21 cellular contexts compared by ENCODE assay signal in genomic region chr9:87500894-87501656, GRCh38. TPM values are rescaled to one million over a fixed set of nuclear protein-coding genes. Genes with fewer than 3 reads are reported as not detected.
DNase-seq lines count a peak whose midpoint lies in the region; ATAC-seq and TF ChIP-seq lines count a peak whose summit lies in the region.
"Had no signal": no experiment of that assay in that cellular context is flagged by ENCODE, and none has a peak within 500 bp of the region (broad histone marks: within the 10 kb centered on the region; RNA-seq: fewer than 3 reads in every experiment).

No MANE protein-coding gene starts in this region.

- H3K36me3 ChIP-seq in mesendoderm (ENCODE audit: control insufficient read depth, insufficient read depth, low read length) (peaks cover 4% of the 10 kb centered on the region), upper lobe of left lung (no peaks in the 10 kb centered on the region)
- H3K36me3 ChIP-seq: neutrophil, Peyer's patch, suprapubic skin had no signal

- peak overlapping the region; percentile 3 for H3K27ac Mint-ChIP-seq in chondrocyte (ENCODE audit: unreplicated experiment)
- H3K27ac Mint-ChIP-seq in T-helper 2 cell treated with Interferon-gamma antibody and Interleukin-4, amounts not matched to agents 5 μg/mL and 100 μg/mL, for 36 hours, result no peak overlapping the region
- H3K27ac Mint-ChIP-seq: activated CD8-positive, alpha-beta T cell treated with anti-CD3 and anti-CD28 coated beads for 36 hours; immature natural killer cell had no signal

- peaks cover 61% of the 10 kb centered on the region for H3K79me2 ChIP-seq in mesendoderm (ENCODE audit: control insufficient read depth, insufficient read depth, low read length)

- no peak for TF ChIP-seq CTCF in chondrocyte (IDR thresholded peaks at IDR 0.05)
- no peak for TF ChIP-seq CTCF in upper lobe of left lung (IDR thresholded peaks at IDR 0.05)
- no peak for TF ChIP-seq CTCF in GM13976 (IDR thresholded peaks at IDR 0.05; ENCODE audit: borderline replicate concordance, control extremely low read depth, extremely low read depth, insufficient read depth, missing control alignments)

- no peak overlapping the region for H3K56ac ChIP-seq in mesendoderm (ENCODE audit: low read length)

- peak in 1 of 4 donors; percentile 11 for TF ChIP-seq POLR2A in upper lobe of left lung (IDR thresholded peaks at IDR 0.05)

- H3K4me1 Mint-ChIP-seq in chondrocyte (ENCODE audit: low read depth), result peaks cover 58% of the 10 kb centered on the region
- H3K4me1 Mint-ChIP-seq in T-helper 2 cell treated with Interferon-gamma antibody and Interleukin-4, amounts not matched to agents 5 μg/mL and 100 μg/mL, for 36 hours (ENCODE audit: low read depth), result peaks cover 34% of the 10 kb centered on the region

- no peak overlapping the region for H2BK120ac ChIP-seq in mesendoderm (ENCODE audit: low read depth, low read length)

- H2BK15ac ChIP-seq in mesendoderm (replicated peaks; ENCODE audit: low read depth), result no peak overlapping the region

- peak overlapping the region; percentile 81 for H3K23ac ChIP-seq in mesendoderm (ENCODE audit: low read length)

- no peak overlapping the region for H4K5ac ChIP-seq in mesendoderm (ENCODE audit: low read length)

- no peak overlapping the region for H4K8ac ChIP-seq in mesendoderm (ENCODE audit: low read depth, low read length)

- no CpG with 5 or more reads among the region's 13 CpGs for WGBS in mesendoderm (ENCODE audit: extremely low coverage, insufficient coverage, low lambda C conversion rate)
- 82 to 88% methylated on average over 13 of the region's 13 CpGs for WGBS in upper lobe of left lung, 2 donors

- H2BK5ac ChIP-seq in mesendoderm (ENCODE audit: low read length), result no peak overlapping the region

- H3K4me1 ChIP-seq in mesendoderm (ENCODE audit: control insufficient read depth, low read depth, low read length) (peaks cover 5% of the 10 kb centered on the region), upper lobe of left lung (peaks cover 18 to 48% (median 34%) of the 10 kb centered on the region in 4 donors)

- no peak overlapping the region for H3K18ac ChIP-seq in mesendoderm (ENCODE audit: low read length)

- H3K27me3 Mint-ChIP-seq in chondrocyte (ENCODE audit: low read depth), result no peaks in the 10 kb centered on the region
- H3K27me3 Mint-ChIP-seq in T-helper 2 cell treated with Interferon-gamma antibody and Interleukin-4, amounts not matched to agents 5 μg/mL and 100 μg/mL, for 36 hours (ENCODE audit: low read depth), result peaks cover 19% of the 10 kb centered on the region

- no peak overlapping the region for H3K4me2 ChIP-seq in mesendoderm (ENCODE audit: low read length)

- no peak for ATAC-seq in upper lobe of left lung (ENCODE audit: low FRiP score in 2 of 2)
- ATAC-seq: K562, right cardiac atrium had no signal

- no peak overlapping the region for H3K9ac ChIP-seq in mesendoderm (ENCODE audit: low read length)

- H3K27ac ChIP-seq in mesendoderm (ENCODE audit: low read depth, low read length) (no peak overlapping the region), upper lobe of left lung (peak overlapping the region; percentile 1 to 88 (median 58))
- H3K27ac ChIP-seq: 22Rv1, neutrophil, suprapubic skin had no signal

- H3K4ac ChIP-seq in mesendoderm (ENCODE audit: low read depth, low read length), result no peak overlapping the region

- H3K27me3 ChIP-seq in mesendoderm (ENCODE audit: insufficient read depth, low read length, poor library complexity) (no peaks in the 10 kb centered on the region), upper lobe of left lung (no peaks in the 10 kb centered on the region)
- H3K27me3 ChIP-seq: Peyer's patch had no signal

- H3K4me3 ChIP-seq in mesendoderm (ENCODE audit: low read length), result no peak overlapping the region
- H3K4me3 ChIP-seq in upper lobe of left lung, result peak overlapping the region in 1 of 4 donors; percentile 79
- H3K4me3 ChIP-seq: K562, Peyer's patch, suprapubic skin had no signal

- DNase-seq in DMS 273 (lab: John Stamatoyannopoulos, UW; ENCODE audit: unreplicated experiment) (peak; percentile 42), DMS 273 treated with DMSO at 0.1 percent for 48 hours (lab: John Stamatoyannopoulos, UW) (no peak), chondrocyte (ENCODE audit: low spot score) (no peak), mesendoderm (no peak), upper lobe of left lung (no peak), GM13976 (ENCODE audit: low spot score) (no peak), C1 segment of cervical spinal cord (lab: John Stamatoyannopoulos, UW) (no peak)
- DNase-seq in T-helper 2 cell treated with Interferon-gamma antibody and Interleukin-4, amounts not matched to agents 5 μg/mL and 100 μg/mL, for 36 hours (ENCODE audit: low spot score), result no peak
- DNase-seq: anterior cingulate cortex; DMS79 treated with DMSO at 0.1 percent for 48 hours; immature natural killer cell; NCI-H1092 treated with DMSO at 0.1 percent for 48 hours; NCI-H774; Peyer's patch; right cardiac atrium; stimulated activated CD4-positive, alpha-beta T cell treated with anti-CD3 and anti-CD28 coated beads, Interleukin-2, amount 100 ng/mL, for 24 hours had no signal

- H2AK5ac ChIP-seq in mesendoderm (ENCODE audit: low read length), result no peak overlapping the region

- no peak for TF ChIP-seq EP300 in upper lobe of left lung (IDR thresholded peaks at IDR 0.05)

- H3K9me3 ChIP-seq in upper lobe of left lung, result no peaks in the 10 kb centered on the region
- H3K9me3 ChIP-seq: neutrophil, Peyer's patch, suprapubic skin had no signal

- in situ Hi-C loops in GM13976 (cut with MboI; ENCODE audit: low sequenced_read_pairs, unreplicated experiment), result no loop called here

- H3K4me3 Mint-ChIP-seq in chondrocyte (ENCODE audit: unreplicated experiment), result peak overlapping the region; percentile 93
- no peak overlapping the region for H3K4me3 Mint-ChIP-seq in T-helper 2 cell treated with Interferon-gamma antibody and Interleukin-4, amounts not matched to agents 5 μg/mL and 100 μg/mL, for 36 hours
- H3K4me3 Mint-ChIP-seq: activated CD8-positive, alpha-beta T cell treated with anti-CD3 and anti-CD28 coated beads for 36 hours; immature natural killer cell had no signal

- peaks cover 6% of the 10 kb centered on the region for H3K36me3 Mint-ChIP-seq in chondrocyte (ENCODE audit: low read depth)
- H3K36me3 Mint-ChIP-seq in T-helper 2 cell treated with Interferon-gamma antibody and Interleukin-4, amounts not matched to agents 5 μg/mL and 100 μg/mL, for 36 hours (ENCODE audit: low read depth), result no peaks in the 10 kb centered on the region
- H3K36me3 Mint-ChIP-seq: immature natural killer cell had no signal

- H3K9me3 Mint-ChIP-seq in chondrocyte (ENCODE audit: low read depth), result no peaks in the 10 kb centered on the region
- no peaks in the 10 kb centered on the region for H3K9me3 Mint-ChIP-seq in T-helper 2 cell treated with Interferon-gamma antibody and Interleukin-4, amounts not matched to agents 5 μg/mL and 100 μg/mL, for 36 hours
- H3K9me3 Mint-ChIP-seq: activated CD8-positive, alpha-beta T cell treated with anti-CD3 and anti-CD28 coated beads for 36 hours; immature natural killer cell had no signal

- H3K79me1 ChIP-seq in mesendoderm (ENCODE audit: low read length), result peaks cover 18% of the 10 kb centered on the region

RNA-seq across cellular contexts. Expression of gene DAPK1, which starts 3.4 kb away (rescaled TPM):
- total RNA-seq in chondrocyte (87.9 to 104 TPM (median 102 TPM) in 3 replicates), upper lobe of left lung (100 to 1,000 TPM; 125 to 334 (median 213) TPM)
- 58.2 TPM for polyA plus RNA-seq in mesendoderm (2013, experiment 1 of 2)
- 58.7 TPM for polyA plus RNA-seq in mesendoderm (2013, experiment 2 of 2)
